ENCODE assay signal across 16 cellular contexts in the genomic region with DNA sequence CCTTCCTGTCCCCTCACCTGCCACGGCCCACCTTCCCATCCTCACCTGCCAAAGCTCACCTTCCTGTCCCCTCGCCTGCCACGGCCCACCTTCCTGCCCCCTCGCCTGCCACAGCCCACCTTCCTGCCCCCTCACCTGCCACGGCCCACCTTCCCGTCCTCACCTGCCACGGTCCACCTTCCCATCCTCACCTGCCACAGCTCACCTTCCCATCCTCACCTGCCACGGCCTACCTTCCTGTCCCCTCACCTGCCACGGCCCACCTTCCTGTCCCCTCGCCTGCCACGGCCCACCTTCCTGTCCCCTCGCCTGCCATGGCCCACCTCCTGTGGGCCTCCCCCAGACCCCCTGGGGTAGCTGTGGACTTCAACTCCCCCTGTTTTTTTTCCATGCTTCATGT. TPM values are rescaled to one million over a fixed set of nuclear protein-coding genes. Genes with fewer than 3 reads are reported as not detected.
A peak's percentile ranks its signal among the peaks of the same experiment; 100 is the strongest.
DNase-seq lines count a peak whose midpoint lies in the region; ATAC-seq and TF ChIP-seq lines count a peak whose summit lies in the region.
"Had no signal": no experiment of that assay in that cellular context is flagged by ENCODE, and none has a peak within 500 bp of the region (broad histone marks: within the 10 kb centered on the region; RNA-seq: fewer than 3 reads in every experiment).

No MANE protein-coding gene starts in this region.

- intact Hi-C loops in left cardiac atrium (cut with DNase I) (no loop called here), mucosa of descending colon (cut with DNase I, micrococcal nuclease) (no loop called here)

- H3K4me1 Mint-ChIP-seq in activated T-cell treated with anti-CD3 and anti-CD28 coated beads, Interleukin-2, amount 50 U/mL, for 72 hours (ENCODE audit: low read depth), result peaks cover 16% of the 10 kb centered on the region
- H3K4me1 Mint-ChIP-seq in T-helper 17 cell, result peaks cover 12% of the 10 kb centered on the region
- H3K4me1 Mint-ChIP-seq in stimulated activated effector memory CD8-positive, alpha-beta T cell treated with anti-CD3 and anti-CD28 coated beads, Interleukin-12 subunit alpha, Interleukin-12 subunit beta, amount 100 ng/mL, for 72 hours, result peaks cover 23% of the 10 kb centered on the region

- H3K36me3 Mint-ChIP-seq in activated T-cell treated with anti-CD3 and anti-CD28 coated beads, Interleukin-2, amount 50 U/mL, for 72 hours (ENCODE audit: insufficient read depth in 2 of 2), result peaks cover 18 to 38% of the 10 kb centered on the region in 2 donors
- peaks cover 8% of the 10 kb centered on the region for H3K36me3 Mint-ChIP-seq in T-helper 17 cell (ENCODE audit: low read depth)
- peaks cover 100% of the 10 kb centered on the region for H3K36me3 Mint-ChIP-seq in stimulated activated effector memory CD8-positive, alpha-beta T cell treated with anti-CD3 and anti-CD28 coated beads, Interleukin-12 subunit alpha, Interleukin-12 subunit beta, amount 100 ng/mL, for 72 hours

- peak overlapping the region; percentile 16 for H3K27ac ChIP-seq in effector memory CD4-positive, alpha-beta T cell (ENCODE audit: insufficient read depth, low read length, poor library complexity, severe bottlenecking)
- H3K27ac ChIP-seq: esophagus squamous epithelium, right lobe of liver had no signal

- H3K27me3 Mint-ChIP-seq in activated T-cell treated with anti-CD3 and anti-CD28 coated beads, Interleukin-2, amount 50 U/mL, for 72 hours (ENCODE audit: low read depth), result no peaks in the 10 kb centered on the region
- H3K27me3 Mint-ChIP-seq in T-helper 17 cell, result no peaks in the 10 kb centered on the region

- no peaks in the 10 kb centered on the region for H3K27me3 ChIP-seq in effector memory CD4-positive, alpha-beta T cell (replicated peaks; ENCODE audit: control insufficient read depth, insufficient read depth, low read length, poor library complexity, severe bottlenecking)
- H3K27me3 ChIP-seq: esophagus squamous epithelium, right lobe of liver had no signal

- H3K27ac Mint-ChIP-seq in activated T-cell treated with anti-CD3 and anti-CD28 coated beads, Interleukin-2, amount 50 U/mL, for 72 hours, result peak overlapping the region; percentile 74
- peak overlapping the region; percentile 91 for H3K27ac Mint-ChIP-seq in T-helper 17 cell
- H3K27ac Mint-ChIP-seq in stimulated activated effector memory CD8-positive, alpha-beta T cell treated with anti-CD3 and anti-CD28 coated beads, Interleukin-12 subunit alpha, Interleukin-12 subunit beta, amount 100 ng/mL, for 72 hours, result peak overlapping the region; percentile 94

- ATAC-seq in activated T-cell treated with anti-CD3 and anti-CD28 coated beads, Interleukin-2, amount 50 U/mL, for 72 hours (replicated peaks in 1 of 2), result no peak
- ATAC-seq in T-helper 17 cell (no peak), left cardiac atrium (no peak), mucosa of descending colon (no peak)
- no peak for ATAC-seq in stimulated activated effector memory CD8-positive, alpha-beta T cell treated with anti-CD3 and anti-CD28 coated beads, Interleukin-12 subunit alpha, Interleukin-12 subunit beta, amount 100 ng/mL, for 72 hours
- ATAC-seq: right lobe of liver had no signal

- no peaks in the 10 kb centered on the region for H3K9me3 Mint-ChIP-seq in activated T-cell treated with anti-CD3 and anti-CD28 coated beads, Interleukin-2, amount 50 U/mL, for 72 hours
- no peaks in the 10 kb centered on the region for H3K9me3 Mint-ChIP-seq in stimulated activated effector memory CD8-positive, alpha-beta T cell treated with anti-CD3 and anti-CD28 coated beads, Interleukin-12 subunit alpha, Interleukin-12 subunit beta, amount 100 ng/mL, for 72 hours

- no peak overlapping the region for H3K4me3 Mint-ChIP-seq in activated T-cell treated with anti-CD3 and anti-CD28 coated beads, Interleukin-2, amount 50 U/mL, for 72 hours
- peak overlapping the region; percentile 21 for H3K4me3 Mint-ChIP-seq in T-helper 17 cell
- H3K4me3 Mint-ChIP-seq in stimulated activated effector memory CD8-positive, alpha-beta T cell treated with anti-CD3 and anti-CD28 coated beads, Interleukin-12 subunit alpha, Interleukin-12 subunit beta, amount 100 ng/mL, for 72 hours, result no peak overlapping the region

- no peak for TF ChIP-seq CTCF in mucosa of descending colon (IDR thresholded peaks at IDR 0.05)

- DNase-seq in activated T-cell treated with anti-CD3 and anti-CD28 coated beads, Interleukin-2, amount 50 U/mL, for 72 hours, result no peak
- no peak for DNase-seq in activated T-cell treated with anti-CD3 and anti-CD28 coated beads, Interleukin-2, amount 50 U/mL, for 48 hours
- DNase-seq in T-helper 17 cell (no peak), left cardiac atrium (no peak), OCI-M1 (lab: John Stamatoyannopoulos, UW) (no peak), mucosa of descending colon (no peak)
- DNase-seq in effector memory CD4-positive, alpha-beta T cell, result no peak
- no peak for DNase-seq in stimulated activated effector memory CD8-positive, alpha-beta T cell treated with anti-CD3 and anti-CD28 coated beads, Interleukin-12 subunit alpha, Interleukin-12 subunit beta, amount 100 ng/mL, for 72 hours (ENCODE audit: low spot score in 2 of 2)
- DNase-seq: activated CD8-positive, alpha-beta memory T cell treated with anti-CD3 and anti-CD28 coated beads, Interleukin-2, amount 50 U/mL, for 48 hours; COR-L47; esophagus squamous epithelium; NCI-H1436 treated with DMSO at 0.1 percent for 48 hours; NCI-H446; occipital lobe; stimulated activated CD4-positive, alpha-beta T cell treated with anti-CD3 and anti-CD28 coated beads, Interleukin-1b, Interleukin-23, amount 100 ng/mL, for 48 hours had no signal

- H3K9me3 ChIP-seq in T-helper 17 cell (ENCODE audit: control insufficient read depth, low read length, poor library complexity, severe bottlenecking) (no peaks in the 10 kb centered on the region), mucosa of descending colon (no peaks in the 10 kb centered on the region)
- no peaks in the 10 kb centered on the region for H3K9me3 ChIP-seq in effector memory CD4-positive, alpha-beta T cell (ENCODE audit: control insufficient read depth, low read length)
- H3K9me3 ChIP-seq: esophagus squamous epithelium, right lobe of liver had no signal

- peaks cover 99% of the 10 kb centered on the region for H3K36me3 ChIP-seq in effector memory CD4-positive, alpha-beta T cell (ENCODE audit: control insufficient read depth, insufficient read depth, low read length)
- peaks cover 5% of the 10 kb centered on the region for H3K36me3 ChIP-seq in mucosa of descending colon (ENCODE audit: low read depth)
- H3K36me3 ChIP-seq: right lobe of liver had no signal

- no peak overlapping the region for H3K4me3 ChIP-seq in effector memory CD4-positive, alpha-beta T cell (ENCODE audit: insufficient read depth, low read depth, low read length, poor library complexity, severe bottlenecking)
- no peak overlapping the region for H3K4me3 ChIP-seq in mucosa of descending colon
- H3K4me3 ChIP-seq: esophagus squamous epithelium, right lobe of liver had no signal

- H3K4me1 ChIP-seq in effector memory CD4-positive, alpha-beta T cell (ENCODE audit: control insufficient read depth, insufficient read depth, low read length, poor library complexity, severe bottlenecking), result no peaks in the 10 kb centered on the region
- H3K4me1 ChIP-seq in mucosa of descending colon (ENCODE audit: low read depth), result no peaks in the 10 kb centered on the region
- H3K4me1 ChIP-seq: esophagus squamous epithelium, right lobe of liver had no signal

RNA-seq across cellular contexts. Expression of gene GPR68, which starts 48.8 kb away (rescaled TPM):
- 10 to 100 TPM; 18.9 to 19.2 TPM for total RNA-seq in activated T-cell treated with anti-CD3 and anti-CD28 coated beads, Interleukin-2, amount 50 U/mL, for 72 hours
- total RNA-seq in T-helper 17 cell (10 to 100 TPM in 1 of 2 donors, 1 to 10 TPM in 1; 7.6 to 12.4 TPM), left cardiac atrium (1 to 10 TPM in 1 of 2 donors, under 1 TPM in 1; 0.94 to 1.8 TPM), mucosa of descending colon (1 to 10 TPM; 1.4 to 2.4 (median 2.3) TPM)
